In genomic region chr3:22700876-22701275, GRCh38 we compare ENCODE assay signal across 37 cellular contexts.
"Had no signal": no experiment of that assay in that cellular context is flagged by ENCODE, and none has a peak within 500 bp of the region (broad histone marks: within the 10 kb centered on the region; RNA-seq: fewer than 3 reads in every experiment).

No MANE protein-coding gene starts in this region.

- H3K4me1 Mint-ChIP-seq: activated B cell treated with CpG ODN at 0.5 μM for 24 hours; activated CD4-positive, alpha-beta T cell treated with anti-CD3 and anti-CD28 coated beads, Interleukin-2, amount 10 ng/mL, durations not matched to agents 24 days and 14 days; activated naive CD4-positive, alpha-beta T cell treated with anti-CD3 and anti-CD28 coated beads, Interleukin-2, amount 10 ng/mL, durations not matched to agents 7 days and 5 days; activated naive CD4-positive, alpha-beta T cell treated with anti-CD3 and anti-CD28 coated beads, Interleukin-2, amount 50 U/mL, for 24 hours; activated naive CD8-positive, alpha-beta T cell treated with anti-CD3 and anti-CD28 coated beads, Interleukin-2, amount 10 ng/mL, durations not matched to agents 7 days and 5 days; activated naive CD8-positive, alpha-beta T cell treated with anti-CD3 and anti-CD28 coated beads, Interleukin-2, amount 50 U/mL, for 24 hours; activated T-helper 17 cell treated with anti-CD3 and anti-CD28 coated beads, Interleukin-2, amount 50 U/mL, for 72 hours; brain; central memory CD8-positive, alpha-beta T cell had no signal

- H3K36me3 Mint-ChIP-seq: activated CD4-positive, alpha-beta memory T cell treated with anti-CD3 and anti-CD28 coated beads for 36 hours; activated naive CD4-positive, alpha-beta T cell treated with anti-CD3 and anti-CD28 coated beads, Interleukin-2, amount 10 ng/mL, durations not matched to agents 7 days and 5 days; activated naive CD4-positive, alpha-beta T cell treated with anti-CD3 and anti-CD28 coated beads, Interleukin-2, amount 50 U/mL, for 24 hours; activated naive CD8-positive, alpha-beta T cell; activated naive CD8-positive, alpha-beta T cell treated with anti-CD3 and anti-CD28 coated beads, Interleukin-2, amount 10 ng/mL, durations not matched to agents 7 days and 5 days; brain had no signal

- H3K27me3 ChIP-seq: ascending aorta, cardiac muscle cell had no signal

- H3K9me3 ChIP-seq: ascending aorta had no signal

- H3K27me3 Mint-ChIP-seq: activated B cell treated with CpG ODN at 0.5 μM for 24 hours; activated CD4-positive, alpha-beta memory T cell treated with anti-CD3 and anti-CD28 coated beads for 36 hours; activated CD4-positive, alpha-beta T cell treated with anti-CD3 and anti-CD28 coated beads, Interleukin-2, amount 10 ng/mL, durations not matched to agents 24 days and 14 days; activated CD8-positive, alpha-beta T cell treated with anti-CD3 and anti-CD28 coated beads for 36 hours; activated naive CD4-positive, alpha-beta T cell treated with anti-CD3 and anti-CD28 coated beads, Interleukin-2, amount 10 ng/mL, durations not matched to agents 7 days and 5 days; activated naive CD4-positive, alpha-beta T cell treated with anti-CD3 and anti-CD28 coated beads, Interleukin-2, amount 50 U/mL, for 24 hours; activated naive CD8-positive, alpha-beta T cell; activated naive CD8-positive, alpha-beta T cell treated with anti-CD3 and anti-CD28 coated beads, Interleukin-2, amount 10 ng/mL, durations not matched to agents 7 days and 5 days; activated naive CD8-positive, alpha-beta T cell treated with anti-CD3 and anti-CD28 coated beads, Interleukin-2, amount 50 U/mL, for 24 hours; activated T-helper 17 cell treated with anti-CD3 and anti-CD28 coated beads, Interleukin-2, amount 50 U/mL, for 72 hours; brain; central memory CD8-positive, alpha-beta T cell had no signal

- ATAC-seq: activated CD8-positive, alpha-beta T cell treated with anti-CD3 and anti-CD28 coated beads for 36 hours; activated naive CD8-positive, alpha-beta T cell treated with anti-CD3 and anti-CD28 coated beads, Interleukin-2, amount 50 U/mL, for 24 hours; activated T-cell treated with anti-CD3 and anti-CD28 coated beads, Interleukin-2, amount 50 U/mL, for 4 hours; activated T-cell treated with anti-CD3 and anti-CD28 coated beads, Interleukin-2, amount 50 U/mL, for 72 hours; activated T-helper 17 cell treated with anti-CD3 and anti-CD28 coated beads, Interleukin-2, amount 50 U/mL, for 72 hours had no signal

- DNase-seq: activated B cell treated with CpG ODN at 0.5 μM for 24 hours; activated CD4-positive, alpha-beta memory T cell treated with anti-CD3 and anti-CD28 coated beads for 36 hours; activated CD4-positive, alpha-beta T cell treated with anti-CD3 and anti-CD28 coated beads for 4 hours; activated CD4-positive, alpha-beta T cell treated with anti-CD3 and anti-CD28 coated beads, Interleukin-2, amount 10 ng/mL, durations not matched to agents 24 days and 14 days; activated CD4-positive, alpha-beta T cell treated with anti-CD3 and anti-CD28 coated beads, Interleukin-2, amount 50 U/mL, for 1 hour; activated CD4-positive, alpha-beta T cell treated with anti-CD3 and anti-CD28 coated beads, Interleukin-2, amount 50 U/mL, for 4 hours; activated CD4-positive, CD25-positive, alpha-beta regulatory T cell treated with anti-CD3 and anti-CD28 coated beads, Interleukin-2, amount 50 U/mL, for 72 hours; activated CD8-positive, alpha-beta memory T cell treated with anti-CD3 and anti-CD28 coated beads, Interleukin-2, amount 50 U/mL, for 4 hours; activated CD8-positive, alpha-beta T cell treated with anti-CD3 and anti-CD28 coated beads for 36 hours; activated gamma-delta T cell; activated naive CD4-positive, alpha-beta T cell treated with anti-CD3 and anti-CD28 coated beads, Interleukin-2, amount 10 ng/mL, durations not matched to agents 7 days and 5 days; activated naive CD4-positive, alpha-beta T cell treated with Interleukin-2 at 50 U/mL for 16 hours; activated naive CD8-positive, alpha-beta T cell treated with anti-CD3 and anti-CD28 coated beads, Interleukin-2, amount 10 ng/mL, durations not matched to agents 7 days and 5 days; activated naive CD8-positive, alpha-beta T cell treated with anti-CD3 and anti-CD28 coated beads, Interleukin-2, amount 50 U/mL, for 24 hours; activated T-cell treated with anti-CD3 and anti-CD28 coated beads for 4 hours; activated T-cell treated with anti-CD3 and anti-CD28 coated beads, Interleukin-2, amount 50 U/mL, for 1 hour; activated T-cell treated with anti-CD3 and anti-CD28 coated beads, Interleukin-2, amount 50 U/mL, for 4 hours; activated T-cell treated with anti-CD3 and anti-CD28 coated beads, Interleukin-2, amount 50 U/mL, for 72 hours; amygdala; anterior cingulate cortex; caudate nucleus; T-helper 1 cell; T-helper 2 cell; T-helper 9 cell had no signal

- H3K4me3 Mint-ChIP-seq: activated B cell treated with CpG ODN at 0.5 μM for 24 hours; activated CD4-positive, alpha-beta memory T cell treated with anti-CD3 and anti-CD28 coated beads for 36 hours; activated CD4-positive, alpha-beta T cell treated with anti-CD3 and anti-CD28 coated beads, Interleukin-2, amount 10 ng/mL, durations not matched to agents 24 days and 14 days; activated CD8-positive, alpha-beta T cell treated with anti-CD3 and anti-CD28 coated beads for 36 hours; activated naive CD4-positive, alpha-beta T cell treated with anti-CD3 and anti-CD28 coated beads, Interleukin-2, amount 10 ng/mL, durations not matched to agents 7 days and 5 days; activated naive CD4-positive, alpha-beta T cell treated with anti-CD3 and anti-CD28 coated beads, Interleukin-2, amount 50 U/mL, for 24 hours; activated naive CD8-positive, alpha-beta T cell; activated naive CD8-positive, alpha-beta T cell treated with anti-CD3 and anti-CD28 coated beads, Interleukin-2, amount 10 ng/mL, durations not matched to agents 7 days and 5 days; activated naive CD8-positive, alpha-beta T cell treated with anti-CD3 and anti-CD28 coated beads, Interleukin-2, amount 50 U/mL, for 24 hours; activated T-cell treated with anti-CD3 and anti-CD28 coated beads, Interleukin-2, amount 50 U/mL, for 4 hours; activated T-cell treated with anti-CD3 and anti-CD28 coated beads, Interleukin-2, amount 50 U/mL, for 72 hours; activated T-helper 1 cell treated with anti-CD3 and anti-CD28 coated beads, Interleukin-12 subunit alpha, Interleukin-12 subunit beta, Interleukin-2, Interleukin-4 antibody, amounts not matched to agents 30 ng/mL and 10 ng/mL and 1 ng/mL, durations not matched to agents 14 hours and 24 hours and 36 hours; activated T-helper 17 cell treated with anti-CD3 and anti-CD28 coated beads, Interleukin-2, amount 50 U/mL, for 72 hours; brain; central memory CD8-positive, alpha-beta T cell; T-helper 1 cell treated with Interleukin-12 subunit alpha and Interleukin-12 subunit beta and Interleukin-4 antibody, amounts not matched to agents 30 μg/mL and 1 μg/mL, for 36 hours; T-helper 2 cell treated with Interferon-gamma antibody and Interleukin-4, amounts not matched to agents 5 μg/mL and 100 μg/mL, for 36 hours had no signal

- H3K36me3 ChIP-seq: ascending aorta, cardiac muscle cell had no signal

- H3K4me1 ChIP-seq: ascending aorta had no signal

- FAIRE-seq: bronchial epithelial cell, TTC549 had no signal

- H3K27ac ChIP-seq: ascending aorta, cardiac muscle cell, VCaP had no signal

- H3K4me3 ChIP-seq: ascending aorta, cardiac muscle cell had no signal

- H3K9me3 Mint-ChIP-seq: activated B cell treated with CpG ODN at 0.5 μM for 24 hours; activated CD4-positive, alpha-beta T cell treated with anti-CD3 and anti-CD28 coated beads, Interleukin-2, amount 10 ng/mL, durations not matched to agents 24 days and 14 days; activated naive CD4-positive, alpha-beta T cell treated with anti-CD3 and anti-CD28 coated beads, Interleukin-2, amount 50 U/mL, for 24 hours; activated naive CD8-positive, alpha-beta T cell treated with anti-CD3 and anti-CD28 coated beads, Interleukin-2, amount 10 ng/mL, durations not matched to agents 7 days and 5 days; activated naive CD8-positive, alpha-beta T cell treated with anti-CD3 and anti-CD28 coated beads, Interleukin-2, amount 50 U/mL, for 24 hours; activated T-cell treated with anti-CD3 and anti-CD28 coated beads, Interleukin-2, amount 50 U/mL, for 72 hours; T-helper 1 cell treated with Interleukin-12 subunit alpha and Interleukin-12 subunit beta and Interleukin-4 antibody, amounts not matched to agents 30 μg/mL and 1 μg/mL, for 36 hours; T-helper 2 cell treated with Interferon-gamma antibody and Interleukin-4, amounts not matched to agents 5 μg/mL and 100 μg/mL, for 36 hours had no signal

- H3K27ac Mint-ChIP-seq: activated B cell treated with CpG ODN at 0.5 μM for 24 hours; activated CD4-positive, alpha-beta memory T cell treated with anti-CD3 and anti-CD28 coated beads for 36 hours; activated CD4-positive, alpha-beta T cell treated with anti-CD3 and anti-CD28 coated beads, Interleukin-2, amount 10 ng/mL, durations not matched to agents 24 days and 14 days; activated CD8-positive, alpha-beta T cell treated with anti-CD3 and anti-CD28 coated beads for 36 hours; activated naive CD4-positive, alpha-beta T cell treated with anti-CD3 and anti-CD28 coated beads, Interleukin-2, amount 10 ng/mL, durations not matched to agents 7 days and 5 days; activated naive CD4-positive, alpha-beta T cell treated with anti-CD3 and anti-CD28 coated beads, Interleukin-2, amount 50 U/mL, for 24 hours; activated naive CD8-positive, alpha-beta T cell; activated naive CD8-positive, alpha-beta T cell treated with anti-CD3 and anti-CD28 coated beads, Interleukin-2, amount 10 ng/mL, durations not matched to agents 7 days and 5 days; activated naive CD8-positive, alpha-beta T cell treated with anti-CD3 and anti-CD28 coated beads, Interleukin-2, amount 50 U/mL, for 24 hours; activated T-cell treated with anti-CD3 and anti-CD28 coated beads, Interleukin-2, amount 50 U/mL, for 72 hours; activated T-helper 1 cell treated with anti-CD3 and anti-CD28 coated beads, Interleukin-12 subunit alpha, Interleukin-12 subunit beta, Interleukin-2, Interleukin-4 antibody, amounts not matched to agents 30 ng/mL and 10 ng/mL and 1 ng/mL, durations not matched to agents 14 hours and 24 hours and 36 hours; activated T-helper 17 cell treated with anti-CD3 and anti-CD28 coated beads, Interleukin-2, amount 50 U/mL, for 72 hours; brain; T-helper 1 cell treated with Interleukin-12 subunit alpha and Interleukin-12 subunit beta and Interleukin-4 antibody, amounts not matched to agents 30 μg/mL and 1 μg/mL, for 36 hours; T-helper 2 cell treated with Interferon-gamma antibody and Interleukin-4, amounts not matched to agents 5 μg/mL and 100 μg/mL, for 36 hours had no signal
